9 cellular contexts compared by ENCODE assay signal in the genomic region with DNA sequence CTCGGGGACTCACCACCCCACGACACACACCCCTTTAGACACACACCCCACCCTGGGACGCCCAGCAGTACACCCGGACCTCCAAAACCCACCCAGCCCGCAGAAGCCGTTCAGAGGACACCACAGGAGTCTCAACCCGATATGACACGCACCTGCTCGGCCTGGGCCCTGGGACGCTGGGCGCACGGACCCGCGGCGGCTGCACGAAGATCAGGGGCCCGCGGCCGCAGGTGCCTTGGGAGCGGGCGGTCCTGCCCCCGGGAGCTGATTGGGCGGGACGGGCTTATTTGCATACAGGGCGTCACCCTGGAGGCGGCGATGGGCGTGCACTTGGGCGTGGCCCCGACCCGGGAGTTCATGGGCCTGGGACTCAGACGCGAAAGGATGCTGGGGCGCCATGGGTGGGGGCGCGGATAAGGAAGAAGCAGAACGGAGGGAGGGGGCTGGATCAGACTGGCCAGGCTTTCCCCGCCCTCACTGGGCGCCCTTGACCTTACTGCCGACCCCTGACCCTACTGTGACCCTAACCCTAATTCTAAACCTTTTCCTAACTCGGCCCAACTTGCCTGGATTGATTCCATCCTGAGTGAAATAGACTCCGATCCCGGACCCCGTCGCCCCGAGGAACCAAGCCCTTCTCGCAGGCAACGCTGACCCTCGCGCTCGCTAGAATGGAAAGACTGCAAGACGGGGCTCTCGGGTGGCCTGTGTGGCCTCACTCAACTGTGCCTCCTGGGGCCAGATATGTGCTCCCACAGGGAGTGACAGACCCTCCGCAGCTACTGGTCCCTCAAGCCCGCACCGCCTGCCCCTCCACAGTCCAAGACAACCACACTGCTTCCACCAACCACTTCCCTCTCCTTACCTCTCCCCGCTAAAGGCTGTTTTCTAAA. TPM values are rescaled to one million over a fixed set of nuclear protein-coding genes. Genes with fewer than 3 reads are reported as not detected.
A peak's percentile ranks its signal among the peaks of the same experiment; 100 is the strongest.
DNase-seq lines count a peak whose midpoint lies in the region; ATAC-seq and TF ChIP-seq lines count a peak whose summit lies in the region.
"Had no signal": no experiment of that assay in that cellular context is flagged by ENCODE, and none has a peak within 500 bp of the region (broad histone marks: within the 10 kb centered on the region; RNA-seq: fewer than 3 reads in every experiment).

TSS of gene MEF2B (minus strand) at position 211 of the 893 bp plus-strand sequence. CDS start 19,528 bp downstream, outside the sequence.

- H3K9me3 Mint-ChIP-seq in activated naive CD4-positive, alpha-beta T cell treated with anti-CD3 and anti-CD28 coated beads for 36 hours, result no peaks in the 10 kb centered on the region

- ATAC-seq in GM19455 (IDR thresholded peaks at IDR 0.05; ENCODE audit: unreplicated experiment), result peak; percentile 73
- peak; percentile 86 for ATAC-seq in Right ventricle myocardium inferior
- ATAC-seq in upper lobe of right lung, result peak; percentile 92

- intact Hi-C loops in activated naive CD4-positive, alpha-beta T cell treated with anti-CD3 and anti-CD28 coated beads for 36 hours (cut with micrococcal nuclease), result no loop called here
- intact Hi-C loops in Right ventricle myocardium inferior (cut with DNase I) (no loop called here), posterior vena cava (cut with DNase I) (no loop called here), upper lobe of right lung (cut with DNase I) (no loop called here)

- no peaks in the 10 kb centered on the region for H3K9me3 ChIP-seq in upper lobe of right lung

- H3K27ac ChIP-seq in upper lobe of right lung, result no peak within 1 kb of the TSS

- peak within 1 kb of the TSS; percentile 16 for H3K4me3 ChIP-seq in upper lobe of right lung

- TF ChIP-seq POLR2A in Raji (IDR thresholded peaks at IDR 0.05; ENCODE audit: insufficient read depth, low read depth, low read length), result peak; percentile 99

- DNase-seq in COLO829 (ENCODE audit: low spot score) (peak; percentile 93), HUDEP-2 (lab: John Stamatoyannopoulos, UW; ENCODE audit: unreplicated experiment in 76 of 76) (peak in 71 of 76 experiments; percentile 35 to 91 (median 80)), Right ventricle myocardium inferior (ENCODE audit: missing footprints) (peak; percentile 91), posterior vena cava (ENCODE audit: low spot score) (peak; percentile 91), upper lobe of right lung (peak; percentile 90)
- DNase-seq in activated naive CD4-positive, alpha-beta T cell treated with anti-CD3 and anti-CD28 coated beads for 36 hours, result peak; percentile 74

- H3K36me3 ChIP-seq in upper lobe of right lung, result peaks cover 3% of the 10 kb centered on the region

- H3K27me3 ChIP-seq in upper lobe of right lung, result no peaks in the 10 kb centered on the region

- H3K27me3 Mint-ChIP-seq in activated naive CD4-positive, alpha-beta T cell treated with anti-CD3 and anti-CD28 coated beads for 36 hours (ENCODE audit: low read depth), result no peaks in the 10 kb centered on the region

- peaks cover 11% of the 10 kb centered on the region for H3K4me1 ChIP-seq in upper lobe of right lung

- TF ChIP-seq CTCF in upper lobe of right lung (IDR thresholded peaks at IDR 0.05), result no peak

- H3K4me3 Mint-ChIP-seq in activated naive CD4-positive, alpha-beta T cell treated with anti-CD3 and anti-CD28 coated beads for 36 hours, result peak within 1 kb of the TSS; percentile 28

- CTCF ChIA-PET in activated naive CD4-positive, alpha-beta T cell treated with anti-CD3 and anti-CD28 coated beads for 36 hours (lab: Charles Lee), result no interaction called here

- no peak within 1 kb of the TSS for H3K27ac Mint-ChIP-seq in activated naive CD4-positive, alpha-beta T cell treated with anti-CD3 and anti-CD28 coated beads for 36 hours

- peaks cover 11% of the 10 kb centered on the region for H3K4me1 Mint-ChIP-seq in activated naive CD4-positive, alpha-beta T cell treated with anti-CD3 and anti-CD28 coated beads for 36 hours (ENCODE audit: low read depth)

- no peaks in the 10 kb centered on the region for H3K36me3 Mint-ChIP-seq in activated naive CD4-positive, alpha-beta T cell treated with anti-CD3 and anti-CD28 coated beads for 36 hours (ENCODE audit: low read depth)

RNA-seq across cellular contexts. Expression of gene MEF2B, which starts in this region (rescaled TPM):
- total RNA-seq in activated naive CD4-positive, alpha-beta T cell treated with anti-CD3 and anti-CD28 coated beads for 36 hours, result 1 to 10 TPM; 3.1 to 4.6 TPM
- total RNA-seq in Right ventricle myocardium inferior (1.4 TPM), posterior vena cava (1 to 10 TPM in 1 of 2 donors, under 1 TPM in 1; 0.76 to 1.3 TPM), upper lobe of right lung (1.4 TPM)
- total RNA-seq: HT1080 had no signal
